Comparison of ENCODE assay signal across 8 cellular contexts in genomic region chr17:68086667-68087066, GRCh38. TPM values are rescaled to one million over a fixed set of nuclear protein-coding genes. Genes with fewer than 3 reads are reported as not detected.
DNase-seq lines count a peak whose midpoint lies in the region; ATAC-seq and TF ChIP-seq lines count a peak whose summit lies in the region.
"Not testable (repeated sequence)": the region's sequence is repeated elsewhere in the genome, so short reads cannot be mapped to it uniquely, and the experiment has no call there.

No MANE protein-coding gene starts in this region.

- CTCF ChIA-PET in HEK293 (lab: Yijun Ruan, JAX): interaction anchor here (0.6 to 1.0 kb wide), 4 partner anchors 27 to 371 kb away, joined by 3 to 5 read pairs (median 4); no protein-coding TSS in a partner anchor
- CTCF ChIA-PET in T-cell (lab: Charles Lee): interaction anchor here in 1 of 2 donors (0.6 kb wide), 1 partner anchor 27 kb away, joined by 3 read pairs; no protein-coding TSS in a partner anchor

- TF ChIP-seq CTCF in DND-41 (IDR thresholded peaks at IDR 0.05; ENCODE audit: borderline replicate concordance, extremely low read depth, low read length, poor library complexity, severe bottlenecking); HEK293 (tag by site-specific recombination; IDR thresholded peaks at IDR 0.05); KMS-11 (conservative IDR thresholded peaks at IDR 0.05; ENCODE audit: low read depth, low read length): not testable (repeated sequence)

- H3K4me2 ChIP-seq in DND-41 (ENCODE audit: insufficient read depth, low read length) (peak overlapping the region; percentile 71), KMS-11 (peak overlapping the region; percentile 38)

- not testable (repeated sequence) for H3K36me3 Mint-ChIP-seq in T-cell; activated naive CD8-positive, alpha-beta T cell treated with anti-CD3 and anti-CD28 coated beads, Interleukin-2, amount 50 U/mL, for 24 hours (ENCODE audit: low read depth); stimulated activated memory B cell treated with anti-CD40 and anti-IgM and Interleukin-4, amounts not matched to agents 10 μg/mL and 1 μg/mL and 100 μg/mL, for 72 hours

- H3K4me3 Mint-ChIP-seq in T-cell: peak overlapping the region; percentile 70 to 85 (median 72)
- H3K4me3 Mint-ChIP-seq in activated naive CD8-positive, alpha-beta T cell treated with anti-CD3 and anti-CD28 coated beads, Interleukin-2, amount 50 U/mL, for 24 hours: peak overlapping the region; percentile 59
- H3K4me3 Mint-ChIP-seq in stimulated activated memory B cell treated with anti-CD40 and anti-IgM and Interleukin-4, amounts not matched to agents 10 μg/mL and 1 μg/mL and 100 μg/mL, for 72 hours: peak overlapping the region; percentile 12

- POLR2A ChIA-PET in HEK293 (lab: Yijun Ruan, JAX); T-cell (lab: Charles Lee): not testable (repeated sequence)

- peak overlapping the region; percentile 58 for H3K9ac ChIP-seq in DND-41 (ENCODE audit: low read depth, low read length)
- peak overlapping the region; percentile 27; the same call in 1 of the 2 replicates for H3K9ac ChIP-seq in KMS-11

- not testable (repeated sequence) for H3K36me3 ChIP-seq in DND-41 (ENCODE audit: insufficient read depth, low read length); HEK293 (ENCODE audit: control insufficient read depth in 2 of 2, insufficient read depth in 1 of 2, low read length in 2 of 2); KMS-11 (ENCODE audit: insufficient read depth)

- H3K79me2 ChIP-seq in DND-41 (ENCODE audit: insufficient read depth, low read length); KMS-11 (ENCODE audit: insufficient read depth, low read depth): not testable (repeated sequence)

- H3K27me3 Mint-ChIP-seq in T-cell; activated naive CD8-positive, alpha-beta T cell treated with anti-CD3 and anti-CD28 coated beads, Interleukin-2, amount 50 U/mL, for 24 hours; stimulated activated memory B cell treated with anti-CD40 and anti-IgM and Interleukin-4, amounts not matched to agents 10 μg/mL and 1 μg/mL and 100 μg/mL, for 72 hours: not testable (repeated sequence)

- H3K4me1 Mint-ChIP-seq in T-cell: peaks cover 49 to 55% (median 51%) of the 10 kb centered on the region in 3 donors
- peaks cover 40% of the 10 kb centered on the region for H3K4me1 Mint-ChIP-seq in activated naive CD8-positive, alpha-beta T cell treated with anti-CD3 and anti-CD28 coated beads, Interleukin-2, amount 50 U/mL, for 24 hours
- peaks cover 43% of the 10 kb centered on the region for H3K4me1 Mint-ChIP-seq in stimulated activated memory B cell treated with anti-CD40 and anti-IgM and Interleukin-4, amounts not matched to agents 10 μg/mL and 1 μg/mL and 100 μg/mL, for 72 hours

- not testable (repeated sequence) for H3K9me3 ChIP-seq in DND-41 (ENCODE audit: insufficient read depth, low read length, severe bottlenecking); HEK293 (ENCODE audit: control insufficient read depth, insufficient read depth, low read depth, low read length)

- H3K27ac Mint-ChIP-seq in T-cell: peak overlapping the region; percentile 88 to 89
- peak overlapping the region; percentile 71 for H3K27ac Mint-ChIP-seq in activated naive CD8-positive, alpha-beta T cell treated with anti-CD3 and anti-CD28 coated beads, Interleukin-2, amount 50 U/mL, for 24 hours
- peak overlapping the region; percentile 92 for H3K27ac Mint-ChIP-seq in stimulated activated memory B cell treated with anti-CD40 and anti-IgM and Interleukin-4, amounts not matched to agents 10 μg/mL and 1 μg/mL and 100 μg/mL, for 72 hours

- H3K27ac ChIP-seq in DND-41 (ENCODE audit: low read length) (peak overlapping the region; percentile 99), KMS-11 (peak overlapping the region; percentile 37; the same call in 1 of the 2 replicates)
- H3K27ac ChIP-seq in HEK293 (ENCODE audit: extremely low read depth, low read depth, low read length): not testable (repeated sequence)

- H3K27me3 ChIP-seq in DND-41 (ENCODE audit: insufficient read depth, low read length, poor library complexity); KMS-11 (ENCODE audit: insufficient read depth, low read depth): not testable (repeated sequence)

- peaks cover 53% of the 10 kb centered on the region for H3K4me1 ChIP-seq in DND-41 (ENCODE audit: insufficient read depth, low read length)
- not testable (repeated sequence) for H3K4me1 ChIP-seq in HEK293 (ENCODE audit: control insufficient read depth, insufficient read depth, low read length)
- H3K4me1 ChIP-seq in KMS-11 (ENCODE audit: low read depth, poor library complexity, severe bottlenecking): peaks cover 61% of the 10 kb centered on the region

- ATAC-seq in DND-41 (ENCODE audit: insufficient read depth, low read depth): peak; percentile 34
- peak in 3 of 4 experiments; percentile 2 to 20 (median 11) for ATAC-seq in T-cell (replicated peaks in 1 of 4)
- ATAC-seq in activated naive CD8-positive, alpha-beta T cell treated with anti-CD3 and anti-CD28 coated beads, Interleukin-2, amount 50 U/mL, for 24 hours: peak; percentile 66
- ATAC-seq in stimulated activated memory B cell treated with anti-CD40 and anti-IgM and Interleukin-4, amounts not matched to agents 10 μg/mL and 1 μg/mL and 100 μg/mL, for 72 hours: peak; percentile 25

- H3K4me3 ChIP-seq in DND-41 (ENCODE audit: low read depth in 1 of 2, low read length in 2 of 2): peak overlapping the region in 1 of 2 experiments; percentile 49; a peak in 2 of 4 replicates
- H3K4me3 ChIP-seq in HEK293 (ENCODE audit: low read depth, low read length); KMS-11 (IDR thresholded peaks at IDR 0.05; ENCODE audit: insufficient read depth, low read depth, low read length): not testable (repeated sequence)

- H4K20me1 ChIP-seq in DND-41 (ENCODE audit: insufficient read depth, low read length); KMS-11 (ENCODE audit: insufficient read depth): not testable (repeated sequence)

- H2AFZ ChIP-seq in DND-41 (ENCODE audit: low read depth, low read length) (peak overlapping the region; percentile 62; the same call in 1 of the 2 replicates), KMS-11 (ENCODE audit: low read depth) (peak overlapping the region; percentile 60)

- not testable (repeated sequence) for H3K9me3 Mint-ChIP-seq in T-cell; activated naive CD8-positive, alpha-beta T cell treated with anti-CD3 and anti-CD28 coated beads, Interleukin-2, amount 50 U/mL, for 24 hours; stimulated activated memory B cell treated with anti-CD40 and anti-IgM and Interleukin-4, amounts not matched to agents 10 μg/mL and 1 μg/mL and 100 μg/mL, for 72 hours

- DNase-seq in DND-41: peak; percentile 75
- not testable (repeated sequence) for DNase-seq in T-cell
- peak; percentile 61 for DNase-seq in activated CD8-positive, alpha-beta memory T cell treated with anti-CD3 and anti-CD28 coated beads, Interleukin-2, amount 50 U/mL, for 48 hours
- DNase-seq in activated naive CD8-positive, alpha-beta T cell treated with anti-CD3 and anti-CD28 coated beads, Interleukin-2, amount 50 U/mL, for 24 hours: peak; percentile 22
- DNase-seq in mesenteric fat pad (ENCODE audit: low spot score): peak; percentile 59

TF ChIP-seq in HEK293, 187 proteins besides CTCF, POLR2A, EP300 and RAD21:
- TF ChIP-seq SCRT2 (tag by site-specific recombination; IDR thresholded peaks at IDR 0.05) (peak; percentile 57; the same call in 1 of the 2 replicates), SCRT1 (tag by site-specific recombination; IDR thresholded peaks at IDR 0.05; ENCODE audit: borderline replicate concordance) (peak; percentile 38; the same call in 1 of the 2 replicates)
TF ChIP-seq in HEK293: peak in this region for 2; not testable (repeated sequence) for 185.

RNA-seq across cellular contexts. Expression of gene KPNA2, which starts 51.1 kb away (rescaled TPM):
- 10 to 100 TPM; 10.1 to 58.1 (median 13.9) TPM for total RNA-seq in T-cell
- total RNA-seq in mesenteric fat pad: 37.9 TPM

Comparison
In these comparisons a context has a peak if more than half of its experiments do, and no peak if none do; other contexts are left out.
1. ATAC-seq: peak in every context shown above with its lines; median percentile 66 in activated naive CD8-positive, alpha-beta T cell treated with anti-CD3 and anti-CD28 coated beads, Interleukin-2, amount 50 U/mL, for 24 hours; 34 in DND-41; 25 in stimulated activated memory B cell treated with anti-CD40 and anti-IgM and Interleukin-4, amounts not matched to agents 10 μg/mL and 1 μg/mL and 100 μg/mL, for 72 hours; 11 in T-cell.
2. H3K4me3 Mint-ChIP-seq: peak in every context shown above with its lines; median percentile 72 in T-cell; 59 in activated naive CD8-positive, alpha-beta T cell treated with anti-CD3 and anti-CD28 coated beads, Interleukin-2, amount 50 U/mL, for 24 hours; 12 in stimulated activated memory B cell treated with anti-CD40 and anti-IgM and Interleukin-4, amounts not matched to agents 10 μg/mL and 1 μg/mL and 100 μg/mL, for 72 hours.